Comparison of ENCODE assay signal across 11 cellular contexts in the genomic region with DNA sequence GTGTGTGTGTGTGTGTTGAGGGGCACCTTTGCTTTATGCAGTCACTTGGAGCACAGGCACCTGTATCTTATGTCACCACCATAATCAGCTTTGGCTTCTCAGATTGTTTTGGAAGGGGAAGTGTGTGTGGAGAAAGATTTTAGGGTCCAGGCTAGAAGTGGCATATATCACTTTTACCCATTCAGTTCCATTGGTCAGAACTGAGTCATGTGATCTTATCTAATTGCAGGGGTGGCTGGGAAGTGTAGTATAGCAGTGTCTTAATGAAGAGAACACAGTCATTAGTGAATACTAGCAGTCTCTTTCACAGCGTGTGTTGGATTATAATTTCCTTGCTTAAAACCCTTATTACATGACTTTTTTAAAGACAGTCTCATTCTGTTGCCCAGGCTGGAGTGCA. TPM values are rescaled to one million over a fixed set of nuclear protein-coding genes. Genes with fewer than 3 reads are reported as not detected.
DNase-seq lines count a peak whose midpoint lies in the region; ATAC-seq and TF ChIP-seq lines count a peak whose summit lies in the region.
"Had no signal": no experiment of that assay in that cellular context is flagged by ENCODE, and none has a peak within 500 bp of the region (broad histone marks: within the 10 kb centered on the region; RNA-seq: fewer than 3 reads in every experiment).

No MANE protein-coding gene starts in this region.

- H3K27ac Mint-ChIP-seq in CD8-positive, alpha-beta T cell = peak overlapping the region; percentile 60

- peaks cover 71% of the 10 kb centered on the region for H3K4me1 Mint-ChIP-seq in CD8-positive, alpha-beta T cell (ENCODE audit: low read depth)

- no peaks in the 10 kb centered on the region for H3K27me3 Mint-ChIP-seq in CD8-positive, alpha-beta T cell (ENCODE audit: low read depth)

- no peak for DNase-seq in CD8-positive, alpha-beta T cell
- DNase-seq in RKO (ENCODE audit: low spot score) (peak; percentile 32), iPS-NIHi11 (ENCODE audit: low spot score) (peak; percentile 29), sciatic nerve (ENCODE audit: low spot score) (no peak), left ventricle myocardium inferior (no peak)
- DNase-seq: foreskin fibroblast; left colon; NK-92 treated with Interleukin-12 subunit alpha and Interleukin-12 subunit beta, amount 100 ng/mL, for 24 hours had no signal

- no peak overlapping the region for H3K4me3 Mint-ChIP-seq in CD8-positive, alpha-beta T cell

- intact Hi-C loops in CD8-positive, alpha-beta T cell (cut with DNase I, micrococcal nuclease) = no loop called here
- intact Hi-C loops in sciatic nerve (cut with DNase I) (no loop called here), left ventricle myocardium inferior (cut with micrococcal nuclease) (no loop called here)

- peaks cover 51% of the 10 kb centered on the region for H3K4me1 ChIP-seq in CD8-positive, alpha-beta T cell (ENCODE audit: insufficient read depth, low read length)
- peaks cover 13% of the 10 kb centered on the region for H3K4me1 ChIP-seq in left ventricle myocardium inferior

- no peaks in the 10 kb centered on the region for H3K36me3 ChIP-seq in CD8-positive, alpha-beta T cell (ENCODE audit: insufficient read depth, low read length)
- no peaks in the 10 kb centered on the region for H3K36me3 ChIP-seq in left ventricle myocardium inferior

- peak; percentile 56 for ATAC-seq in CD8-positive, alpha-beta T cell
- ATAC-seq in GM18909 (IDR thresholded peaks at IDR 0.05; ENCODE audit: poor library complexity, unreplicated experiment) (peak; percentile 46), GM18520 (IDR thresholded peaks at IDR 0.05; ENCODE audit: unreplicated experiment) (no peak), HG03439 (IDR thresholded peaks at IDR 0.05; ENCODE audit: unreplicated experiment) (no peak), sciatic nerve (no peak)
- ATAC-seq: left colon had no signal

- no peak overlapping the region for H3K4me3 ChIP-seq in CD8-positive, alpha-beta T cell (ENCODE audit: low read depth, low read length)
- H3K4me3 ChIP-seq in left ventricle myocardium inferior = no peak overlapping the region

- H3K36me3 Mint-ChIP-seq in CD8-positive, alpha-beta T cell = peaks cover 10% of the 10 kb centered on the region

- POLR2A ChIA-PET in CD8-positive, alpha-beta T cell (lab: Charles Lee) = interaction anchor here (1.3 to 4.9 kb wide), 2 partner anchors 12 to 20 kb away, joined by 4 to 32 read pairs; partner anchors contain the start of gene NCK1

- TF ChIP-seq CTCF in CD8-positive, alpha-beta T cell (IDR thresholded peaks at IDR 0.05) = no peak
- no peak for TF ChIP-seq CTCF in left ventricle myocardium inferior (IDR thresholded peaks at IDR 0.05; ENCODE audit: borderline replicate concordance)

- no peaks in the 10 kb centered on the region for H3K9me3 ChIP-seq in CD8-positive, alpha-beta T cell (ENCODE audit: low read length)
- peaks cover 11% of the 10 kb centered on the region for H3K9me3 ChIP-seq in left ventricle myocardium inferior (replicated peaks)

- no peaks in the 10 kb centered on the region for H3K27me3 ChIP-seq in CD8-positive, alpha-beta T cell (ENCODE audit: insufficient read depth, low read length)
- no peaks in the 10 kb centered on the region for H3K27me3 ChIP-seq in left ventricle myocardium inferior (ENCODE audit: low read depth)

- H3K27ac ChIP-seq in CD8-positive, alpha-beta T cell (ENCODE audit: low read depth, low read length) = no peak overlapping the region
- H3K27ac ChIP-seq in left ventricle myocardium inferior (replicated peaks) = no peak overlapping the region

- CTCF ChIA-PET in CD8-positive, alpha-beta T cell (lab: Charles Lee) = no interaction called here

- H3K9me3 Mint-ChIP-seq in CD8-positive, alpha-beta T cell = peaks cover 3% of the 10 kb centered on the region

RNA-seq across cellular contexts. Expression of gene NCK1, which starts 20.6 kb away (rescaled TPM):
- 10 to 100 TPM; 54.8 to 68.7 TPM for total RNA-seq in CD8-positive, alpha-beta T cell
- total RNA-seq in sciatic nerve (54.3 TPM), left ventricle myocardium inferior (23.6 TPM)

Comparison
In these comparisons a context has a peak if more than half of its experiments do, and no peak if none do; other contexts are left out.
1. ATAC-seq: peak in CD8-positive, alpha-beta T cell (single experiment) and GM18909 (single experiment); none in GM18520 (single experiment), HG03439 (single experiment) and sciatic nerve (single experiment).
2. DNase-seq: peak in RKO (single experiment) and iPS-NIHi11 (single experiment); none in CD8-positive, alpha-beta T cell (0 of 7), sciatic nerve (single experiment) and left ventricle myocardium inferior (single experiment).